Comparison of ENCODE assay signal across 12 cellular contexts in genomic region chr4:173243917-173244658, GRCh38.
DNase-seq lines count a peak whose midpoint lies in the region; ATAC-seq and TF ChIP-seq lines count a peak whose summit lies in the region.
"Had no signal": no experiment of that assay in that cellular context is flagged by ENCODE, and none has a peak within 500 bp of the region (broad histone marks: within the 10 kb centered on the region; RNA-seq: fewer than 3 reads in every experiment).

No MANE protein-coding gene starts in this region.

- H3K27me3 ChIP-seq in testis = no peaks in the 10 kb centered on the region
- H3K27me3 ChIP-seq: hepatocyte had no signal

- ATAC-seq in GM19438 (IDR thresholded peaks at IDR 0.05; ENCODE audit: low read depth, unreplicated experiment) (peak; percentile 72), HG03064 (IDR thresholded peaks at IDR 0.05; ENCODE audit: low read depth, unreplicated experiment) (peak; percentile 61)

- H3K27ac ChIP-seq in testis = no peak overlapping the region
- H3K27ac ChIP-seq: prostate gland had no signal

- DNase-seq in COR-L47 (lab: John Stamatoyannopoulos, UW) = peak; percentile 79
- DNase-seq in NCI-H526 (lab: John Stamatoyannopoulos, UW) = peak; percentile 46 to 60
- DNase-seq in activated CD4-positive, alpha-beta T cell treated with anti-CD3 and anti-CD28 coated beads, Interleukin-2, amount 50 U/mL, for 4 hours = no peak
- DNase-seq in T-helper 9 cell = no peak
- no peak for DNase-seq in CD1c-positive myeloid dendritic cell (ENCODE audit: extremely low spot score)
- DNase-seq in testis = no peak
- DNase-seq: activated CD4-positive, alpha-beta T cell treated with anti-CD3 and anti-CD28 coated beads for 1 hour; stimulated activated naive CD4-positive, alpha-beta T cell treated with Interleukin-2 at 50 U/mL for 16 hours had no signal

- WGBS in testis, 2 donors = 86 to 93% methylated on average over 3 of the region's 3 CpGs

- TF ChIP-seq POLR2A in testis (IDR thresholded peaks at IDR 0.05) = no peak

- no peak overlapping the region for H3K4me3 ChIP-seq in testis
- H3K4me3 ChIP-seq: hepatocyte, prostate gland had no signal

- H3K4me1 ChIP-seq in testis = no peaks in the 10 kb centered on the region
- H3K4me1 ChIP-seq: prostate gland had no signal

- H3K36me3 ChIP-seq in testis (ENCODE audit: low read depth, missing control alignments) = no peaks in the 10 kb centered on the region
- H3K36me3 ChIP-seq: prostate gland had no signal

- intact Hi-C loops in testis (cut with DNase I; ENCODE audit: low total_unique reads) = no loop called here

- no peak for TF ChIP-seq CTCF in testis (IDR thresholded peaks at IDR 0.05)

- no peaks in the 10 kb centered on the region for H3K9me3 ChIP-seq in testis
- H3K9me3 ChIP-seq: prostate gland had no signal

Comparison
In these comparisons a context has a peak if more than half of its experiments do, and no peak if none do; other contexts are left out.
1. DNase-seq: peak in COR-L47 (single experiment) and NCI-H526 (2 of 2); none in activated CD4-positive, alpha-beta T cell treated with anti-CD3 and anti-CD28 coated beads, Interleukin-2, amount 50 U/mL, for 4 hours (0 of 2), T-helper 9 cell (single experiment), CD1c-positive myeloid dendritic cell (single experiment) and testis (single experiment).